In the genomic region with DNA sequence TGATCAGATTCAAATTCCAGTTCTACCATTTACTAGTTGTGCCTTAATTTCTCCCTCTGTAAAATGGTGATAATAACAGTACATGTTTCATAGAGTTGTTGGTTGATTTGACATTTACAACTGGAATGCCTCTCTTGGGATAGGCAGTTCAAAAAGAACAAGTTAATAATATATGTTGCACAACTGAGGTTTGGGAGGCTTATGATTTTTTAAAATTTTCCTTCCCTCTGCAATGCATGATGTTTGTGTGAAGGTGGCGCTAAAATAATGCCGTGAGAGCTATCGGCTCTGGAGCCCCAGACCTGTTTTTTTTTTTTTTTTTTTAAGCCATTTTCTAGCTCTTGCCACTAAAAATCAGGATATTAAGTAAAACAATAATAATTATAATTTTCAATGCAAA, we compare ENCODE assay signal across 7 cellular contexts. TPM values are rescaled to one million over a fixed set of nuclear protein-coding genes. Genes with fewer than 3 reads are reported as not detected.
DNase-seq lines count a peak whose midpoint lies in the region; ATAC-seq and TF ChIP-seq lines count a peak whose summit lies in the region.
"Had no signal": no experiment of that assay in that cellular context is flagged by ENCODE, and none has a peak within 500 bp of the region (broad histone marks: within the 10 kb centered on the region; RNA-seq: fewer than 3 reads in every experiment).

No MANE protein-coding gene starts in this region.

- no peaks in the 10 kb centered on the region for H3K27me3 Mint-ChIP-seq in Calu3 (ENCODE audit: unreplicated experiment)

- no peaks in the 10 kb centered on the region for H3K4me1 ChIP-seq in upper lobe of left lung
- no peaks in the 10 kb centered on the region for H3K4me1 ChIP-seq in ascending aorta

- H3K27ac Mint-ChIP-seq in Calu3 (ENCODE audit: unreplicated experiment) = peak overlapping the region; percentile 64

- TF ChIP-seq CTCF in Calu3 (IDR thresholded peaks at IDR 0.05; ENCODE audit: unreplicated experiment) = peak; percentile 63
- peak; percentile 40 for TF ChIP-seq CTCF in NB4 (IDR thresholded peaks at IDR 0.05; ENCODE audit: low read depth, low read length)
- peak; percentile 41 for TF ChIP-seq CTCF in fibroblast of the aortic adventitia (IDR thresholded peaks at IDR 0.05; ENCODE audit: insufficient read depth, low read length)
- TF ChIP-seq CTCF in upper lobe of left lung (IDR thresholded peaks at IDR 0.05) = no peak
- peak in 1 of 3 experiments; percentile 35 for TF ChIP-seq CTCF in ascending aorta (IDR thresholded peaks at IDR 0.05)

- no peak overlapping the region for H3K4me3 ChIP-seq in NB4 (ENCODE audit: low read depth, low read length)
- no peak overlapping the region for H3K4me3 ChIP-seq in fibroblast of the aortic adventitia (ENCODE audit: low read depth, low read length)
- H3K4me3 ChIP-seq in upper lobe of left lung = no peak overlapping the region
- no peak overlapping the region for H3K4me3 ChIP-seq in ascending aorta

- CTCF ChIA-PET in Calu3 (lab: Charles Lee) = interaction anchor here (0.6 to 3.6 kb wide), 12 partner anchors 12 to 555 kb away, joined by 3 to 61 read pairs (median 5); a partner anchor contains a TSS

- DNase-seq in Calu3 (peak; percentile 44), NB4 (ENCODE audit: low read depth) (peak; percentile 44), fibroblast of the aortic adventitia (ENCODE audit: low read depth) (peak; percentile 56), upper lobe of left lung (no peak), SK-N-DZ (ENCODE audit: low spot score) (no peak), ascending aorta (ENCODE audit: low spot score in 2 of 2) (no peak)

- H3K36me3 Mint-ChIP-seq in Calu3 (ENCODE audit: insufficient read depth, unreplicated experiment) = peaks cover 38% of the 10 kb centered on the region

- no peak overlapping the region for H3K4me3 Mint-ChIP-seq in Calu3 (ENCODE audit: low read depth, unreplicated experiment)

- peaks cover 45% of the 10 kb centered on the region for H3K4me1 Mint-ChIP-seq in Calu3 (ENCODE audit: low read depth, unreplicated experiment)

- H3K9me3 Mint-ChIP-seq in Calu3 (ENCODE audit: low read depth, unreplicated experiment) = no peaks in the 10 kb centered on the region

- BruUV-seq in Calu3 (replicated peaks; lab: Mats Ljungman, UMichigan) = TSS peak; percentile 2

- TF ChIP-seq EP300 in upper lobe of left lung (IDR thresholded peaks at IDR 0.05) = no peak

- 48 to 50% methylated on average over 3 of the region's 3 CpGs for WGBS in upper lobe of left lung, 2 donors

- ATAC-seq in upper lobe of left lung (ENCODE audit: low FRiP score in 2 of 2) = no peak

- no peaks in the 10 kb centered on the region for H3K27me3 ChIP-seq in upper lobe of left lung
- no peaks in the 10 kb centered on the region for H3K27me3 ChIP-seq in ascending aorta

- peaks cover 7 to 28% (median 14%) of the 10 kb centered on the region in 4 donors for H3K36me3 ChIP-seq in upper lobe of left lung
- H3K36me3 ChIP-seq in ascending aorta = peaks cover 15 to 22% of the 10 kb centered on the region in 2 donors

- TF ChIP-seq POLR2A in NB4 (IDR thresholded peaks at IDR 0.05; ENCODE audit: extremely low read depth, insufficient read length) (no peak), upper lobe of left lung (IDR thresholded peaks at IDR 0.05) (no peak)

- intact Hi-C loops in Calu3 (cut with micrococcal nuclease; ENCODE audit: unreplicated experiment) (loop anchor here (1.0 kb wide), 2 partner anchors 164 to 232 kb away; no protein-coding TSS in a partner anchor), ascending aorta (cut with DNase I) (no loop called here)

- H3K9me3 ChIP-seq in upper lobe of left lung (no peaks in the 10 kb centered on the region), ascending aorta (no peaks in the 10 kb centered on the region)

- H3K27ac ChIP-seq in upper lobe of left lung (no peak overlapping the region), ascending aorta (no peak overlapping the region)

RNA-seq across cellular contexts. Expression of a gene that starts 18.6 kb away (rescaled TPM):
- 171 and 181 TPM in 2 replicates for total RNA-seq in Calu3 (2022)
- total RNA-seq in fibroblast of the aortic adventitia (ENCODE audit: low replicate concordance) = 44.0 and 44.6 TPM in 2 replicates
- total RNA-seq in upper lobe of left lung = 10 to 100 TPM; 10.5 to 52.7 (median 38.9) TPM
- polyA plus RNA-seq in SK-N-DZ (2014; cell fraction: cytosol; rRNA removed) = 57.5 and 63.4 TPM in 2 replicates
- polyA plus RNA-seq in SK-N-DZ (2014; cell fraction: nucleus; rRNA removed) = 66.3 and 68.3 TPM in 2 replicates
- total RNA-seq in ascending aorta = 31.3 TPM

RNA-seq across cellular contexts. Expression of a gene that starts 22.0 kb away (rescaled TPM):
- 21.0 and 25.1 TPM in 2 replicates for total RNA-seq in Calu3 (2022)
- 2.9 and 17.5 TPM in 2 replicates for total RNA-seq in fibroblast of the aortic adventitia (ENCODE audit: low replicate concordance)
- total RNA-seq in upper lobe of left lung = 10 to 100 TPM in 5 of 6 donors, 1 to 10 TPM in 1; 8.3 to 20.4 (median 11.0) TPM
- 21.4 and 22.3 TPM in 2 replicates for polyA plus RNA-seq in SK-N-DZ (2014; cell fraction: cytosol; rRNA removed)
- polyA plus RNA-seq in SK-N-DZ (2014; cell fraction: nucleus; rRNA removed) = 13.0 and 19.8 TPM in 2 replicates
- 6.4 TPM for total RNA-seq in ascending aorta

RNA-seq across cellular contexts. Expression of a gene that starts 23.7 kb away (rescaled TPM):
- total RNA-seq in Calu3 (2022) (0.24 and 0.39 TPM in 2 replicates), fibroblast of the aortic adventitia (ENCODE audit: low replicate concordance) (not detected in 2 replicates), upper lobe of left lung (1 to 10 TPM in 2 of 6 donors, not detected in 4; 1.1 to 1.5 TPM), ascending aorta (0.53 TPM)
- polyA plus RNA-seq in SK-N-DZ (2014; cell fraction: cytosol; rRNA removed) = not detected in 2 replicates
- not detected in 2 replicates for polyA plus RNA-seq in SK-N-DZ (2014; cell fraction: nucleus; rRNA removed)
- total RNA-seq: dermis microvascular lymphatic vessel endothelial cell had no signal

RNA-seq across cellular contexts. Expression of a gene that starts 44.9 kb away (rescaled TPM):
- total RNA-seq in Calu3 (2022) (7.2 and 9.5 TPM in 2 replicates), fibroblast of the aortic adventitia (ENCODE audit: low replicate concordance) (1.3 TPM in 1 of 2 replicates, not detected in the other), upper lobe of left lung (1 to 10 TPM; 2.7 to 9.4 (median 3.2) TPM), ascending aorta (not detected)
- polyA plus RNA-seq in SK-N-DZ (2014; cell fraction: cytosol; rRNA removed) = 1.3 and 1.9 TPM in 2 replicates
- polyA plus RNA-seq in SK-N-DZ (2014; cell fraction: nucleus; rRNA removed) = 10.8 and 19.4 TPM in 2 replicates

RNA-seq across cellular contexts. Expression of a gene that starts 51.1 kb away (rescaled TPM):
- total RNA-seq in Calu3 (2022) (not detected in 2 replicates), fibroblast of the aortic adventitia (ENCODE audit: low replicate concordance) (not detected in 2 replicates), upper lobe of left lung (not detected), ascending aorta (not detected)
- not detected in 2 replicates for polyA plus RNA-seq in SK-N-DZ (2014; cell fraction: cytosol; rRNA removed)
- not detected in 2 replicates for polyA plus RNA-seq in SK-N-DZ (2014; cell fraction: nucleus; rRNA removed)
- total RNA-seq: dermis microvascular lymphatic vessel endothelial cell had no signal

Comparison
In these comparisons a context has a peak if more than half of its experiments do, and no peak if none do; other contexts are left out.
1. DNase-seq: peak in Calu3 (single experiment), NB4 (single experiment) and fibroblast of the aortic adventitia (single experiment); none in upper lobe of left lung (0 of 2), SK-N-DZ (single experiment) and ascending aorta (0 of 2).
2. CTCF ChIP-seq: peak in Calu3 (single experiment), NB4 (single experiment) and fibroblast of the aortic adventitia (single experiment); none in upper lobe of left lung (0 of 6).